Comparison of ENCODE assay signal across 9 cellular contexts in the genomic region with DNA sequence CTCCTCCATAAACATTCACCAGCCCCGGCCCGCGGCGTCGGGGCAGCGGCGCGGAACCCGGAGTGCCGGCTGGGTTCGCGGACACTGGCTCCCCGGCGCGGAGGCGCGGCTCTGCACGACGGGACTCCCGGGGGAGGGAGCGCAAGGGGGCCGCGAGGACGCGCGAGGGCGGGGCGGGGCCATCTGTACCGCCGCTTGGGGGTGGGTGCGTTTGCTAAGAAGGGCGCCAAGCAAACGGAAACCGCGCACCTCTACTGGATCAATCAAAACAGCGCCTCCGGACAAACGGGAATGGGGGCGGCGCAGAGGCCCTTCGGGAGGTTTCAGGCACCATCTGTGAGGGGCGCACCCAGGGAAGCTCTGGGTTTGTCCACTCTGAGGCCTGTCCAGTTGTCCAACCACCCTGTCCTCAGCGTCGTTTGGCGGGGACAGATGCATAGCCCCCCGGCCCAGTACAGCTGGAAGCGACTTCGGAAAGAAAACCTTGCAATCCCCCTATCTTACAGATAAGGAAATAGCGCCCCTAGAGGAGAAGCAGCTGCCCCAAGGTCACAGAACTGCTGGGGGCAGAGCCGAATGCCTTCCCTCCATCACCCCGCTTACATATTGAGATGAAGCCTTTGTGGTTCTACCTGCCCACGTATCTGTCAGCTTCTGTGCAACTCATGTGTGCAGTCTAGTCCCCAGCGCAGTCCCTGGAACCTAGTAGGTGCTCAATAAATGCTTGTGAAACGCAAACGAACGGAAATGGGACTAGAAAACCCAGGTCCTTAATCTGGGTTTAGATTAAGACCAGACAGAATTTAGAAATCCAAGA. TPM values are rescaled to one million over a fixed set of nuclear protein-coding genes. Genes with fewer than 3 reads are reported as not detected.
DNase-seq lines count a peak whose midpoint lies in the region; ATAC-seq and TF ChIP-seq lines count a peak whose summit lies in the region.
"Had no signal": no experiment of that assay in that cellular context is flagged by ENCODE, and none has a peak within 500 bp of the region (broad histone marks: within the 10 kb centered on the region; RNA-seq: fewer than 3 reads in every experiment).

No MANE protein-coding gene starts in this region.

- H3K27ac ChIP-seq in colonic mucosa = no peak overlapping the region
- no peak overlapping the region for H3K27ac ChIP-seq in liver (ENCODE audit: low read depth in 1 of 2, low read length in 2 of 2)
- H3K27ac ChIP-seq: epithelial cell of prostate had no signal

- peak; percentile 64 for TF ChIP-seq CTCF in colonic mucosa (IDR thresholded peaks at IDR 0.05)
- peak; percentile 32 for TF ChIP-seq CTCF in liver (IDR thresholded peaks at IDR 0.05; ENCODE audit: low read depth, low read length, missing input control)

- H3K4me3 ChIP-seq in colonic mucosa (peak overlapping the region; percentile 37), liver (ENCODE audit: low read depth in 1 of 3, low read length in 3 of 3) (peak overlapping the region in 1 of 3 donors; percentile 44)

- H3K9me3 ChIP-seq in colonic mucosa (no peaks in the 10 kb centered on the region), liver (ENCODE audit: control insufficient read depth in 4 of 4, low read length in 3 of 4) (no peaks in the 10 kb centered on the region)

- ATAC-seq in HG02623 (IDR thresholded peaks at IDR 0.05; ENCODE audit: unreplicated experiment) = peak; percentile 56
- no peak for ATAC-seq in GM19452 (IDR thresholded peaks at IDR 0.05; ENCODE audit: unreplicated experiment)

- intact Hi-C loops in colonic mucosa (cut with DNase I) = no loop called here

- peak; percentile 89 for DNase-seq in DMS53 (lab: John Stamatoyannopoulos, UW)
- peak; percentile 70 for DNase-seq in NCI-H345 (lab: John Stamatoyannopoulos, UW)
- peak; percentile 62 to 73 for DNase-seq in activated CD4-positive, alpha-beta T cell treated with anti-CD3 and anti-CD28 coated beads for 4 hours
- DNase-seq in colonic mucosa = peak; percentile 58
- peak; percentile 56 to 62 for DNase-seq in stimulated activated CD4-positive, alpha-beta T cell treated with anti-CD3 and anti-CD28 coated beads, Interleukin-4, amount 100 ng/mL, for 4 hours

- peak; percentile 5 to 25 for TF ChIP-seq RAD21 in liver (IDR thresholded peaks at IDR 0.05)

- no peaks in the 10 kb centered on the region for H3K36me3 ChIP-seq in colonic mucosa
- no peaks in the 10 kb centered on the region for H3K36me3 ChIP-seq in liver (ENCODE audit: control insufficient read depth in 4 of 4, insufficient read depth in 3 of 4, low read depth in 1 of 4, low read length in 3 of 4)

- H3K9ac ChIP-seq in colonic mucosa (ENCODE audit: low read depth in 2 of 2, low read length in 2 of 2) (peak overlapping the region in 1 of 2 donors; percentile 12), liver (ENCODE audit: low read depth in 1 of 2, low read length in 2 of 2) (no peak overlapping the region)

- WGBS in liver = 6% methylated on average over 56 of the region's 56 CpGs

- H3K4me1 ChIP-seq in colonic mucosa (peaks cover 6% of the 10 kb centered on the region), liver (ENCODE audit: control insufficient read depth in 4 of 4, insufficient read depth in 4 of 4, low read length in 3 of 4) (peaks cover 0 to 6% (median 2%) of the 10 kb centered on the region in 4 donors)

- H3K27me3 ChIP-seq in colonic mucosa (peaks cover 13% of the 10 kb centered on the region), liver (ENCODE audit: control insufficient read depth in 4 of 4, insufficient read depth in 4 of 4, low read length in 3 of 4) (peaks cover 0 to 6% (median 0%) of the 10 kb centered on the region in 4 donors)

TF ChIP-seq in liver, 16 proteins besides CTCF, POLR2A, EP300 and RAD21:
- TF ChIP-seq SP1 (IDR thresholded peaks at IDR 0.05) (no peak), FOXA2 (IDR thresholded peaks at IDR 0.05) (no peak), TAF1 (conservative IDR thresholded peaks at IDR 0.05) (no peak), HNF4G (IDR thresholded peaks at IDR 0.05) (no peak)
- TF ChIP-seq, protein P1, sequence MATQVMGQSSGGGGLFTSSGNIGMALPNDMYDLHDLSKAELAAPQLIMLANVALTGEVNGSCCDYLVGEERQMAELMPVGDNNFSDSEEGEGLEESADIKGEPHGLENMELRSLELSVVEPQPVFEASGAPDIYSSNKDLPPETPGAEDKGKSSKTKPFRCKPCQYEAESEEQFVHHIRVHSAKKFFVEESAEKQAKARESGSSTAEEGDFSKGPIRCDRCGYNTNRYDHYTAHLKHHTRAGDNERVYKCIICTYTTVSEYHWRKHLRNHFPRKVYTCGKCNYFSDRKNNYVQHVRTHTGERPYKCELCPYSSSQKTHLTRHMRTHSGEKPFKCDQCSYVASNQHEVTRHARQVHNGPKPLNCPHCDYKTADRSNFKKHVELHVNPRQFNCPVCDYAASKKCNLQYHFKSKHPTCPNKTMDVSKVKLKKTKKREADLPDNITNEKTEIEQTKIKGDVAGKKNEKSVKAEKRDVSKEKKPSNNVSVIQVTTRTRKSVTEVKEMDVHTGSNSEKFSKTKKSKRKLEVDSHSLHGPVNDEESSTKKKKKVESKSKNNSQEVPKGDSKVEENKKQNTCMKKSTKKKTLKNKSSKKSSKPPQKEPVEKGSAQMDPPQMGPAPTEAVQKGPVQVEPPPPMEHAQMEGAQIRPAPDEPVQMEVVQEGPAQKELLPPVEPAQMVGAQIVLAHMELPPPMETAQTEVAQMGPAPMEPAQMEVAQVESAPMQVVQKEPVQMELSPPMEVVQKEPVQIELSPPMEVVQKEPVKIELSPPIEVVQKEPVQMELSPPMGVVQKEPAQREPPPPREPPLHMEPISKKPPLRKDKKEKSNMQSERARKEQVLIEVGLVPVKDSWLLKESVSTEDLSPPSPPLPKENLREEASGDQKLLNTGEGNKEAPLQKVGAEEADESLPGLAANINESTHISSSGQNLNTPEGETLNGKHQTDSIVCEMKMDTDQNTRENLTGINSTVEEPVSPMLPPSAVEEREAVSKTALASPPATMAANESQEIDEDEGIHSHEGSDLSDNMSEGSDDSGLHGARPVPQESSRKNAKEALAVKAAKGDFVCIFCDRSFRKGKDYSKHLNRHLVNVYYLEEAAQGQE (IDR thresholded peaks at IDR 0.05) = no peak
- TF ChIP-seq, protein P2, sequence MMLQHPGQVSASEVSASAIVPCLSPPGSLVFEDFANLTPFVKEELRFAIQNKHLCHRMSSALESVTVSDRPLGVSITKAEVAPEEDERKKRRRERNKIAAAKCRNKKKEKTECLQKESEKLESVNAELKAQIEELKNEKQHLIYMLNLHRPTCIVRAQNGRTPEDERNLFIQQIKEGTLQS (IDR thresholded peaks at IDR 0.05) = no peak

RNA-seq across cellular contexts. Expression of a gene that starts 10.7 kb away (rescaled TPM):
- total RNA-seq in colonic mucosa = under 1 TPM; 0.17 to 0.24 TPM
- total RNA-seq in liver = under 1 TPM; under 0.01 to 0.09 TPM
- under 1 TPM; 0.02 to 0.14 TPM for polyA plus RNA-seq in liver
